22 cellular contexts compared by ENCODE assay signal in the genomic region with DNA sequence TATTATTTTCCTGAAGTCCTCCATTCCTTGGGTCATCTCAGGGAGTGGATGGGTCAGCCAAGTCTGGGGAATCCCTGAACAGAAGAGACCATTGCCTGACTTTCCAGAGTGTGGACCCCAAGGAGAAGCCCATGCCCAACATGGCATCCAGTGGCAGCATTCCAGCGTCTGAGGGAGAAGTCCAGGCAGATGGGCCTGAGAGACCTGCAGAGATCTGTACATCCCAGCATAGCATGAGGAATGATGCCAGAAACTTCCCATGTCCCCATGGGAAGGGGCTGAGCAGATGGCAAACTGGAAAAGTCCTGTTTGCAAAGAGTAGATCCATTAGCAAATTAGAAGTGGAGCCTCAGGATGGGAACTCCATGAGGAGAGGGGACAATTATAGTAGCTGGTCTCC. TPM values are rescaled to one million over a fixed set of nuclear protein-coding genes. Genes with fewer than 3 reads are reported as not detected.
DNase-seq lines count a peak whose midpoint lies in the region; ATAC-seq and TF ChIP-seq lines count a peak whose summit lies in the region.
"Had no signal": no experiment of that assay in that cellular context is flagged by ENCODE, and none has a peak within 500 bp of the region (broad histone marks: within the 10 kb centered on the region; RNA-seq: fewer than 3 reads in every experiment).

No MANE protein-coding gene starts in this region.

- POLR2A ChIA-PET in activated CD4-positive, alpha-beta T cell treated with anti-CD3 and anti-CD28 coated beads, Interleukin-2, amount 10 ng/mL, durations not matched to agents 7 days and 5 days (lab: Charles Lee) = no interaction called here

- no peak overlapping the region for H3K4me3 Mint-ChIP-seq in activated CD4-positive, alpha-beta T cell treated with anti-CD3 and anti-CD28 coated beads, Interleukin-2, amount 10 ng/mL, durations not matched to agents 7 days and 5 days
- H3K4me3 Mint-ChIP-seq in activated T-helper 17 cell treated with anti-CD3 and anti-CD28 coated beads, Interleukin-2, amount 50 U/mL, for 72 hours = peak overlapping the region; percentile 53
- no peak overlapping the region for H3K4me3 Mint-ChIP-seq in natural killer cell
- H3K4me3 Mint-ChIP-seq: B cell, CD14-positive monocyte had no signal

- intact Hi-C loops in natural killer cell (cut with micrococcal nuclease) = no loop called here

- H3K9me3 Mint-ChIP-seq in activated CD4-positive, alpha-beta T cell treated with anti-CD3 and anti-CD28 coated beads, Interleukin-2, amount 10 ng/mL, durations not matched to agents 7 days and 5 days = peaks cover 18% of the 10 kb centered on the region
- H3K9me3 Mint-ChIP-seq in activated T-helper 17 cell treated with anti-CD3 and anti-CD28 coated beads, Interleukin-2, amount 50 U/mL, for 72 hours = no peaks in the 10 kb centered on the region
- no peaks in the 10 kb centered on the region for H3K9me3 Mint-ChIP-seq in natural killer cell
- H3K9me3 Mint-ChIP-seq: CD14-positive monocyte had no signal

- H3K27me3 Mint-ChIP-seq in activated CD4-positive, alpha-beta T cell treated with anti-CD3 and anti-CD28 coated beads, Interleukin-2, amount 10 ng/mL, durations not matched to agents 7 days and 5 days = no peaks in the 10 kb centered on the region
- no peaks in the 10 kb centered on the region for H3K27me3 Mint-ChIP-seq in activated T-helper 17 cell treated with anti-CD3 and anti-CD28 coated beads, Interleukin-2, amount 50 U/mL, for 72 hours
- H3K27me3 Mint-ChIP-seq in natural killer cell (ENCODE audit: low read depth in 2 of 2) = no peaks in the 10 kb centered on the region
- H3K27me3 Mint-ChIP-seq: B cell had no signal

- no peak for DNase-seq in activated CD4-positive, alpha-beta T cell treated with anti-CD3 and anti-CD28 coated beads, Interleukin-2, amount 10 ng/mL, durations not matched to agents 7 days and 5 days
- DNase-seq in activated CD4-positive, alpha-beta T cell treated with anti-CD3 and anti-CD28 coated beads, Interleukin-2, amount 50 U/mL, for 4 hours = no peak
- DNase-seq in DMS 273 (lab: John Stamatoyannopoulos, UW; ENCODE audit: unreplicated experiment) (peak; percentile 69), natural killer cell (no peak), Kasumi-1 (lab: John Stamatoyannopoulos, UW) (no peak), T-helper 9 cell (no peak)
- DNase-seq: COR-L47; DMS153; GOT3; HCEC 1CT; MV-4-11; NCI-H1694; NCI-H2081; NCI-H446 treated with DMSO at 0.1 percent for 48 hours; NK-92 treated with Interleukin-12 subunit alpha and Interleukin-12 subunit beta, amount 100 ng/mL, for 24 hours; SIG-M5; SK-N-SH had no signal

- peaks cover 71% of the 10 kb centered on the region for H3K4me1 Mint-ChIP-seq in activated CD4-positive, alpha-beta T cell treated with anti-CD3 and anti-CD28 coated beads, Interleukin-2, amount 10 ng/mL, durations not matched to agents 7 days and 5 days
- H3K4me1 Mint-ChIP-seq in activated T-helper 17 cell treated with anti-CD3 and anti-CD28 coated beads, Interleukin-2, amount 50 U/mL, for 72 hours = peaks cover 52% of the 10 kb centered on the region
- peaks cover 67% of the 10 kb centered on the region in 2 donors for H3K4me1 Mint-ChIP-seq in natural killer cell
- H3K4me1 Mint-ChIP-seq: B cell had no signal

- ATAC-seq in activated T-helper 17 cell treated with anti-CD3 and anti-CD28 coated beads, Interleukin-2, amount 50 U/mL, for 72 hours (replicated peaks) = no peak
- ATAC-seq in natural killer cell = no peak
- ATAC-seq in HG03378 (IDR thresholded peaks at IDR 0.05; ENCODE audit: unreplicated experiment) = no peak
- ATAC-seq: A549 had no signal

- CTCF ChIA-PET in activated CD4-positive, alpha-beta T cell treated with anti-CD3 and anti-CD28 coated beads, Interleukin-2, amount 10 ng/mL, durations not matched to agents 7 days and 5 days (lab: Charles Lee) = interaction anchor here (0.7 to 1.0 kb wide), 2 partner anchors 61 to 73 kb away, joined by 3 read pairs; no protein-coding TSS in a partner anchor

- TF ChIP-seq CTCF in natural killer cell (IDR thresholded peaks at IDR 0.05) = no peak

- H3K36me3 Mint-ChIP-seq in activated CD4-positive, alpha-beta T cell treated with anti-CD3 and anti-CD28 coated beads, Interleukin-2, amount 10 ng/mL, durations not matched to agents 7 days and 5 days (ENCODE audit: low read depth) = peaks cover 30% of the 10 kb centered on the region
- no peaks in the 10 kb centered on the region for H3K36me3 Mint-ChIP-seq in activated T-helper 17 cell treated with anti-CD3 and anti-CD28 coated beads, Interleukin-2, amount 50 U/mL, for 72 hours (ENCODE audit: low read depth)
- H3K36me3 Mint-ChIP-seq in natural killer cell = no peaks in the 10 kb centered on the region
- H3K36me3 Mint-ChIP-seq: CD14-positive monocyte had no signal

- peak overlapping the region; percentile 59 for H3K27ac Mint-ChIP-seq in activated CD4-positive, alpha-beta T cell treated with anti-CD3 and anti-CD28 coated beads, Interleukin-2, amount 10 ng/mL, durations not matched to agents 7 days and 5 days
- no peak overlapping the region for H3K27ac Mint-ChIP-seq in activated T-helper 17 cell treated with anti-CD3 and anti-CD28 coated beads, Interleukin-2, amount 50 U/mL, for 72 hours
- peak overlapping the region; percentile 84 to 96 for H3K27ac Mint-ChIP-seq in natural killer cell
- H3K27ac Mint-ChIP-seq: B cell had no signal

RNA-seq across cellular contexts. Expression of a gene that starts 17.6 kb away (rescaled TPM):
- 1 to 10 TPM; 3.3 to 4.3 TPM for total RNA-seq in activated CD4-positive, alpha-beta T cell treated with anti-CD3 and anti-CD28 coated beads, Interleukin-2, amount 10 ng/mL, durations not matched to agents 7 days and 5 days
- 1 to 10 TPM; 2.7 to 6.1 TPM for total RNA-seq in activated T-helper 17 cell treated with anti-CD3 and anti-CD28 coated beads, Interleukin-2, amount 50 U/mL, for 72 hours
- 10 to 100 TPM; 37.7 to 60.7 (median 55.8) TPM for total RNA-seq in natural killer cell

Comparison
In these comparisons a context has a peak if more than half of its experiments do, and no peak if none do; other contexts are left out.
1. RNA of a gene that starts 17.6 kb away (total RNA-seq): 37.7 to 60.7 TPM in natural killer cell; 2.7 to 6.1 TPM in activated T-helper 17 cell treated with anti-CD3 and anti-CD28 coated beads, Interleukin-2, amount 50 U/mL, for 72 hours and 3.3 to 4.3 TPM in activated CD4-positive, alpha-beta T cell treated with anti-CD3 and anti-CD28 coated beads, Interleukin-2, amount 10 ng/mL, durations not matched to agents 7 days and 5 days; every median in the first group is over 4 times any median in the second.